Comparison of ENCODE assay signal across 7 cellular contexts in the genomic region with DNA sequence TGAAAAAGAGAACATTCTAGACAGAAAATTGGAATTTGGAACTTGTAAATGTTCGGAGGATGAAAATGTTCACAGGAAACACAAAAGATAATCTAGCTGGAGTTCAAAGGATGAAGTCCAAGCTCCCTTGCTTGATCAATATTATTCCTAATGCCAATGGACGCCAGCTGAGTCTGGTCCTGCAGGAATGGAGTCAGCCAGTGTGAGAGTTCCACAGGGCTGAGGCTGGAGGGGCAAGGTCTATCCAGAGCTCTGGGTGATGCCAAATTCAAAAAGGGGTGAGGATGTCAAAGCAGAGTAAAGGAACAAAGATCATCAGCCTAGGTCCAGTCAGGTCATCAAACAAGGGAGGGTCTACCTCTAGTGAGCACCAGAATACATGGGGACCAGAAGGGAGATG.
"Had no signal": no experiment of that assay in that cellular context is flagged by ENCODE, and none has a peak within 500 bp of the region (broad histone marks: within the 10 kb centered on the region; RNA-seq: fewer than 3 reads in every experiment).

No MANE protein-coding gene starts in this region.

- H3K9me3 ChIP-seq: HAP-1 had no signal

- H3K27me3 Mint-ChIP-seq: IgD-negative memory B cell had no signal

- H3K27ac Mint-ChIP-seq: HFFc6, IgD-negative memory B cell had no signal

- DNase-seq: GOT3, H7, HFFc6 had no signal

- H3K4me3 ChIP-seq: HAP-1 had no signal

- FAIRE-seq: HTR-8/SVneo had no signal

- H3K36me3 ChIP-seq: HAP-1 had no signal

- H3K4me1 Mint-ChIP-seq: IgD-negative memory B cell had no signal

- H3K4me1 ChIP-seq: HAP-1 had no signal

- H3K36me3 Mint-ChIP-seq: IgD-negative memory B cell had no signal

- H3K4me3 Mint-ChIP-seq: HFFc6, IgD-negative memory B cell had no signal

- ATAC-seq: HCT116 had no signal
